Comparison of ENCODE assay signal across 22 cellular contexts in genomic region chr1:15433471-15433870, GRCh38. TPM values are rescaled to one million over a fixed set of nuclear protein-coding genes. Genes with fewer than 3 reads are reported as not detected.
DNase-seq lines count a peak whose midpoint lies in the region; ATAC-seq, FAIRE-seq and TF ChIP-seq lines count a peak whose summit lies in the region.
"Had no signal": no experiment of that assay in that cellular context is flagged by ENCODE, and none has a peak within 500 bp of the region (broad histone marks: within the 10 kb centered on the region; RNA-seq: fewer than 3 reads in every experiment).

No MANE protein-coding gene starts in this region.

- ATAC-seq in A549: no peak; a peak in 1 of 6 replicates
- ATAC-seq in body of pancreas: no peak
- ATAC-seq in HG02938 (IDR thresholded peaks at IDR 0.05; ENCODE audit: unreplicated experiment): no peak
- no peak for ATAC-seq in GM18511 (IDR thresholded peaks at IDR 0.05; ENCODE audit: unreplicated experiment)
- ATAC-seq: HepG2 had no signal

- H3K36me3 Mint-ChIP-seq in immature natural killer cell: peaks cover 0 to 9% (median 3%) of the 10 kb centered on the region in 3 donors

- TF ChIP-seq RAD21 in A549 (conservative IDR thresholded peaks at IDR 0.05 in 1 of 2, IDR thresholded peaks at IDR 0.05 in 1 of 2): no peak

- H3K36me3 ChIP-seq in body of pancreas (replicated peaks in 1 of 2; ENCODE audit: insufficient read depth in 1 of 2, low read depth in 2 of 2): no peaks in the 10 kb centered on the region

- H3K9me3 Mint-ChIP-seq in immature natural killer cell: no peaks in the 10 kb centered on the region
- H3K9me3 Mint-ChIP-seq: CD4-positive, alpha-beta T cell had no signal

- no peaks in the 10 kb centered on the region for H3K27me3 ChIP-seq in body of pancreas
- H3K27me3 ChIP-seq: MG63 had no signal

- peak overlapping the region; percentile 31 to 89 (median 51) for H3K27ac Mint-ChIP-seq in immature natural killer cell
- H3K27ac Mint-ChIP-seq: CD4-positive, alpha-beta T cell had no signal

- H3K4me3 ChIP-seq in A549 (no peak overlapping the region), body of pancreas (no peak overlapping the region)
- H3K4me3 ChIP-seq: GM23248, MG63 had no signal

- peak overlapping the region; percentile 49 to 97; a peak in 5 of 6 replicates for H3K27ac ChIP-seq in A549
- peak overlapping the region; percentile 89 to 96 (median 92) for H3K27ac ChIP-seq in body of pancreas

- POLR2A ChIA-PET in A549 (lab: Yijun Ruan, JAX): no interaction called here

- FAIRE-seq in A549 (lab: Jason Lieb, UNC): no peak
- FAIRE-seq: HepG2 had no signal

- H3K4me1 Mint-ChIP-seq in immature natural killer cell: peaks cover 43% of the 10 kb centered on the region in 2 donors

- TF ChIP-seq CTCF in A549 (IDR thresholded peaks at IDR 0.05) (no peak), GM20000 (IDR thresholded peaks at IDR 0.05; ENCODE audit: extremely low read depth, missing control alignments) (no peak), body of pancreas (IDR thresholded peaks at IDR 0.05) (no peak)

- no peak overlapping the region for H3K4me3 Mint-ChIP-seq in immature natural killer cell
- H3K4me3 Mint-ChIP-seq: CD4-positive, alpha-beta T cell had no signal

- no peaks in the 10 kb centered on the region for H3K9me3 ChIP-seq in A549
- H3K9me3 ChIP-seq in body of pancreas: no peaks in the 10 kb centered on the region
- H3K9me3 ChIP-seq: MG63 had no signal

- peaks cover 44% of the 10 kb centered on the region for H3K4me1 ChIP-seq in A549
- H3K4me1 ChIP-seq in body of pancreas: peaks cover 89% of the 10 kb centered on the region

- peak overlapping the region; percentile 22; the same call in 1 of the 3 replicates for H3K4me2 ChIP-seq in A549

- DNase-seq in A549 (ENCODE audit: low read depth in 1 of 2, low spot score in 1 of 2) (no peak), GM20000 (ENCODE audit: low spot score) (peak; percentile 7), body of pancreas (peak in 2 of 4 donors; percentile 37 to 53), immature natural killer cell (no peak), NCI-H187 (lab: John Stamatoyannopoulos, UW) (no peak), NCI-H2029 treated with DMSO at 0.1 percent for 48 hours (lab: John Stamatoyannopoulos, UW) (no peak)
- DNase-seq: ACHN; AML-193; Calu3; CD4-positive, alpha-beta T cell; NCI-H1092; NCI-H146; NCI-H2107; NCI-H526 treated with DMSO at 0.1 percent for 48 hours; NK-92 treated with Interleukin-12 subunit alpha and Interleukin-12 subunit beta, amount 100 ng/mL, for 24 hours; SHP77 treated with DMSO at 0.1 percent for 48 hours had no signal

- no peak for TF ChIP-seq EP300 in A549 (IDR thresholded peaks at IDR 0.05)

- intact Hi-C loops in body of pancreas (cut with DNase I): no loop called here

- WGBS in A549 (ENCODE audit: missing lambda C conversion rate): 68% methylated on average over 9 of the region's 9 CpGs
- 66 to 69% methylated on average over 5 to 9 of the region's 9 CpGs for WGBS in body of pancreas, 2 donors

- TF ChIP-seq POLR2A in A549 (IDR thresholded peaks at IDR 0.05; ENCODE audit: low read length): no peak
- TF ChIP-seq POLR2A in body of pancreas (IDR thresholded peaks at IDR 0.05): no peak

- CTCF ChIA-PET in A549 (lab: Yijun Ruan, JAX): interaction anchor here (1.2 to 9.8 kb wide), 2 partner anchors 109 to 281 kb away, joined by 4 to 150 read pairs; no protein-coding TSS in a partner anchor

- peaks cover 28 to 49% (median 44%) of the 10 kb centered on the region in 3 donors for H3K27me3 Mint-ChIP-seq in immature natural killer cell (ENCODE audit: low read depth in 3 of 3)
- H3K27me3 Mint-ChIP-seq: CD4-positive, alpha-beta T cell had no signal

TF ChIP-seq in A549, 52 proteins besides CTCF, POLR2A, EP300 and RAD21:
- TF ChIP-seq NR3C1 (IDR thresholded peaks at IDR 0.05): no peak

RNA-seq across cellular contexts. Expression of gene CTRC, which starts 4.8 kb away (rescaled TPM):
- polyA plus RNA-seq in A549 (2011; rRNA removed) (0.14 and 0.52 TPM in 2 replicates), A549 (2017; fragmentation: RNase III; extraction: RNeasy Plus Mini Kit Qiagen cat#74134 plus additional on column Dnase treatment) (0.14 to 0.25 TPM (median 0.18 TPM) in 3 replicates), immature natural killer cell (not detected)
- 0.03 TPM in 2 replicates for polyA plus RNA-seq in A549 (2012; cell fraction: cytosol; rRNA removed)
- polyA plus RNA-seq in A549 (2012; cell fraction: nucleus; rRNA removed): 1.5 and 2.2 TPM in 2 replicates
- 0.04 TPM in 1 of 2 replicates, not detected in the other for polyA minus RNA-seq in A549 (2011; rRNA and poly(A)+ RNA removed)
- total RNA-seq in body of pancreas: over 10,000 TPM in 1 of 2 donors, 1,000 to 10,000 TPM in 1; 6,275 to 13,040 TPM
- total RNA-seq: Calu3, GM23248, HepG2, OCI-LY7 had no signal
- polyA plus RNA-seq: GM23248, HepG2 had no signal

RNA-seq across cellular contexts. Expression of gene CELA2A, which starts 23.1 kb away (rescaled TPM):
- polyA plus RNA-seq in A549 (2011; rRNA removed): not detected in 2 replicates
- polyA plus RNA-seq in A549 (2012; cell fraction: cytosol; rRNA removed): not detected in 2 replicates
- polyA plus RNA-seq in A549 (2012; cell fraction: nucleus; rRNA removed): not detected in 2 replicates
- polyA plus RNA-seq in A549 (2017; fragmentation: RNase III; extraction: RNeasy Plus Mini Kit Qiagen cat#74134 plus additional on column Dnase treatment): not detected in 3 replicates
- polyA minus RNA-seq in A549 (2011; rRNA and poly(A)+ RNA removed): not detected in 2 replicates
- total RNA-seq in body of pancreas: over 10,000 TPM in 1 of 2 donors, 1,000 to 10,000 TPM in 1; 4,384 to 21,046 TPM
- not detected for polyA plus RNA-seq in immature natural killer cell
- total RNA-seq: Calu3; CD4-positive, alpha-beta T cell; GM23248; HepG2; OCI-LY7 had no signal
- polyA plus RNA-seq: GM23248, HepG2 had no signal

RNA-seq across cellular contexts. Expression of gene EFHD2, which starts 23.8 kb away (rescaled TPM):
- polyA plus RNA-seq in A549 (2011; rRNA removed): 26.5 and 33.1 TPM in 2 replicates
- polyA plus RNA-seq in A549 (2012; cell fraction: cytosol; rRNA removed): 138 and 184 TPM in 2 replicates
- 145 and 165 TPM in 2 replicates for polyA plus RNA-seq in A549 (2012; cell fraction: nucleus; rRNA removed)
- polyA plus RNA-seq in A549 (2017; fragmentation: RNase III; extraction: RNeasy Plus Mini Kit Qiagen cat#74134 plus additional on column Dnase treatment): 96.2 to 127 TPM (median 108 TPM) in 3 replicates
- polyA minus RNA-seq in A549 (2011; rRNA and poly(A)+ RNA removed): 10.8 and 19.0 TPM in 2 replicates
- total RNA-seq in body of pancreas: 10 to 100 TPM; 56.7 to 78.6 TPM
- 1,000 to 10,000 TPM in 1 of 3 donors, 100 to 1,000 TPM in 2; 686 to 1,063 (median 771) TPM for polyA plus RNA-seq in immature natural killer cell

RNA-seq across cellular contexts. Expression of gene CELA2B, which starts 42.4 kb away (rescaled TPM):
- polyA plus RNA-seq in A549 (2011; rRNA removed) (not detected in 2 replicates), A549 (2017; fragmentation: RNase III; extraction: RNeasy Plus Mini Kit Qiagen cat#74134 plus additional on column Dnase treatment) (not detected in 3 replicates), immature natural killer cell (not detected)
- not detected in 2 replicates for polyA plus RNA-seq in A549 (2012; cell fraction: cytosol; rRNA removed)
- polyA plus RNA-seq in A549 (2012; cell fraction: nucleus; rRNA removed): 0.11 and 0.16 TPM in 2 replicates
- polyA minus RNA-seq in A549 (2011; rRNA and poly(A)+ RNA removed): not detected in 2 replicates
- total RNA-seq in body of pancreas: 1,000 to 10,000 TPM in 1 of 2 donors, 100 to 1,000 TPM in 1; 333 to 1,481 TPM
- total RNA-seq: Calu3; CD4-positive, alpha-beta T cell; GM23248; HepG2; OCI-LY7 had no signal
- polyA plus RNA-seq: GM23248, HepG2 had no signal
